In genomic region chr3:131361464-131362421, GRCh38 we compare ENCODE assay signal across 8 cellular contexts. TPM values are rescaled to one million over a fixed set of nuclear protein-coding genes. Genes with fewer than 3 reads are reported as not detected.
DNase-seq lines count a peak whose midpoint lies in the region; ATAC-seq and TF ChIP-seq lines count a peak whose summit lies in the region.

No MANE protein-coding gene starts in this region.

- intact Hi-C loops in naive thymus-derived CD4-positive, alpha-beta T cell (cut with micrococcal nuclease), result no loop called here

- no peak for TF ChIP-seq CTCF in WTC11 (IDR thresholded peaks at IDR 0.05)
- TF ChIP-seq CTCF in fibroblast of pulmonary artery (IDR thresholded peaks at IDR 0.05; ENCODE audit: low read length, missing control alignments), result no peak

- H3K36me3 Mint-ChIP-seq in WTC11, result peaks cover 16% of the 10 kb centered on the region; the same call in 1 of the 2 replicates
- H3K36me3 Mint-ChIP-seq in naive thymus-derived CD4-positive, alpha-beta T cell, result peaks cover 0 to 10% (median 0%) of the 10 kb centered on the region in 5 donors

- no peaks in the 10 kb centered on the region for H3K4me1 ChIP-seq in naive thymus-derived CD4-positive, alpha-beta T cell (ENCODE audit: control insufficient read depth in 2 of 2, insufficient read depth in 2 of 2, low read length in 2 of 2)

- H3K27ac ChIP-seq in naive thymus-derived CD4-positive, alpha-beta T cell (ENCODE audit: low read depth, low read length), result no peak overlapping the region

- H3K27ac Mint-ChIP-seq in WTC11, result peak overlapping the region; percentile 97
- peak overlapping the region in 1 of 9 donors; percentile 30 for H3K27ac Mint-ChIP-seq in naive thymus-derived CD4-positive, alpha-beta T cell

- H3K4me3 Mint-ChIP-seq in WTC11, result peak overlapping the region; percentile 86
- H3K4me3 Mint-ChIP-seq in naive thymus-derived CD4-positive, alpha-beta T cell, result peak overlapping the region; percentile 15 to 84 (median 66)

- ATAC-seq in HG03354 (IDR thresholded peaks at IDR 0.05; ENCODE audit: poor library complexity, severe bottlenecking, unreplicated experiment) (peak; percentile 88), WTC11 (peak; percentile 97), HG03342 (IDR thresholded peaks at IDR 0.05; ENCODE audit: unreplicated experiment) (no peak), GM19324 (IDR thresholded peaks at IDR 0.05; ENCODE audit: low FRiP score, unreplicated experiment) (no peak)
- peak; percentile 89 for ATAC-seq in naive thymus-derived CD4-positive, alpha-beta T cell

- DNase-seq in stimulated activated CD4-positive, alpha-beta T cell treated with anti-CD3 and anti-CD28 coated beads, Interleukin-15, amount 100 ng/mL, for 24 hours, result peak; percentile 36
- no peak for DNase-seq in stimulated activated CD4-positive, alpha-beta T cell treated with anti-CD3 and anti-CD28 coated beads, Interleukin-2, amount 100 ng/mL, for 48 hours
- DNase-seq in WTC11 (ENCODE audit: low spot score), result peak; percentile 96
- DNase-seq in fibroblast of pulmonary artery (ENCODE audit: low read depth), result peak; percentile 45
- peak in 2 of 9 donors; percentile 14 to 27 for DNase-seq in naive thymus-derived CD4-positive, alpha-beta T cell

- peak overlapping the region; percentile 47 for H3K4me3 ChIP-seq in fibroblast of pulmonary artery (replicated peaks; ENCODE audit: low read depth, low read length)
- H3K4me3 ChIP-seq in naive thymus-derived CD4-positive, alpha-beta T cell (ENCODE audit: low read length), result no peak overlapping the region

- POLR2A ChIA-PET in WTC11 (lab: Charles Lee), result interaction anchor here (0.6 to 2.8 kb wide), 4 partner anchors 14 to 63 kb away, joined by 3 to 31 read pairs (median 3); partner anchors contain the start of gene NUDT16
- POLR2A ChIA-PET in naive thymus-derived CD4-positive, alpha-beta T cell (lab: Charles Lee), result no interaction called here

- H3K27me3 Mint-ChIP-seq in WTC11 (ENCODE audit: low read depth), result no peaks in the 10 kb centered on the region
- H3K27me3 Mint-ChIP-seq in naive thymus-derived CD4-positive, alpha-beta T cell, result peaks cover 38 to 62% (median 44%) of the 10 kb centered on the region in 5 donors

- H3K9me3 Mint-ChIP-seq in WTC11, result peaks cover 6% of the 10 kb centered on the region
- H3K9me3 Mint-ChIP-seq in naive thymus-derived CD4-positive, alpha-beta T cell, result peaks cover 0 to 19% (median 3%) of the 10 kb centered on the region in 11 donors

- H3K27me3 ChIP-seq in naive thymus-derived CD4-positive, alpha-beta T cell (ENCODE audit: control insufficient read depth in 2 of 2, insufficient read depth in 2 of 2, low read length in 2 of 2), result peaks cover 0 to 4% of the 10 kb centered on the region in 2 donors

- H3K36me3 ChIP-seq in naive thymus-derived CD4-positive, alpha-beta T cell (ENCODE audit: control insufficient read depth in 2 of 3, insufficient read depth in 3 of 3, low read length in 3 of 3), result no peaks in the 10 kb centered on the region

- no peaks in the 10 kb centered on the region for H3K9me3 ChIP-seq in naive thymus-derived CD4-positive, alpha-beta T cell (ENCODE audit: control insufficient read depth in 2 of 3, low read length in 3 of 3)

- H3K4me1 Mint-ChIP-seq in WTC11, result peaks cover 27% of the 10 kb centered on the region
- peaks cover 5 to 16% (median 13%) of the 10 kb centered on the region in 7 donors for H3K4me1 Mint-ChIP-seq in naive thymus-derived CD4-positive, alpha-beta T cell

- CTCF ChIA-PET in WTC11 (lab: Charles Lee), result interaction anchor here (1.6 kb wide), 1 partner anchor 20 kb away, joined by 5 read pairs; the partner anchor contains the start of gene NUDT16
- CTCF ChIA-PET in naive thymus-derived CD4-positive, alpha-beta T cell (lab: Charles Lee), result no interaction called here

TF ChIP-seq in WTC11, 78 proteins besides CTCF, POLR2A, EP300 and RAD21 (continues in another document):
- TF ChIP-seq, protein P1, sequence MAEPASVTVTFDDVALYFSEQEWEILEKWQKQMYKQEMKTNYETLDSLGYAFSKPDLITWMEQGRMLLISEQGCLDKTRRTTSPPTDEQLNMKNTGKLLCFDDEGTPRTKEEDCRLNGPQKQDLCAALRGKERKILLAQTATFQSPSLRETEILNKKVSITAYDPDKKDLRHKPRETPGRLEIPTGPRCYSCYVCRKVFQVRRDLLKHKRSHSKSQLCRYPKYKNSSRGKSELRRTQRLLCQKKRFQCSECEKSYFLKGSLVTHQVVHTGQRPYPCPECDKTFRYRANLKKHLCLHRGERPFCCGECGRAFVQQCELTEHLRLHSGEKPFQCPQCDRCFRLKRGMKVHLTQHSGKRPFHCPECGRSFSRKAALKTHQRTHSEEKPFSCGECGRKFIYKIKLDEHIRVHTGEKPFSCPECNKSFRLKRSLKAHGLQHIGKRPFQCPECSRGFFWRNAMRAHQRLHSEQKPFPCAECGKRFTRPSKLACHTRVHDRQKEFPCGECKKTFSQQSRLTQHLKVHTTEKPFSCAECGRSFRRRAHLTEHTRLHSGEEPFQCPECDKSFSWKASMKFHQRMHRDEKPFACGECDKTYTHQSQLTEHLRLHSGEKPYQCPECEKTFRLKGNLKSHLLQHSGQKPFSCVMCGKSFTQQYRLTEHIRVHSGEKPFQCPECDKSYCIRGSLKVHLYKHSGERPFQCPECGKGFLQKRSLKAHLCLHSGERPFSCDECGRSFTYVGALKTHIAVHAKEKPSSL (CRISPR knock-in tag; conservative IDR thresholded peaks at IDR 0.05), result no peak
- TF ChIP-seq TEAD1 (CRISPR knock-in tag; IDR thresholded peaks at IDR 0.05), result peak; percentile 85; the same call in 1 of the 2 replicates
- TF ChIP-seq NFATC4 (CRISPR knock-in tag; IDR thresholded peaks at IDR 0.05), result no peak
- TF ChIP-seq EMX1 (CRISPR knock-in tag; IDR thresholded peaks at IDR 0.05), result no peak
- peak; percentile 74 for TF ChIP-seq RELA (CRISPR knock-in tag; IDR thresholded peaks at IDR 0.05; ENCODE audit: borderline replicate concordance)
- TF ChIP-seq, protein P2, sequence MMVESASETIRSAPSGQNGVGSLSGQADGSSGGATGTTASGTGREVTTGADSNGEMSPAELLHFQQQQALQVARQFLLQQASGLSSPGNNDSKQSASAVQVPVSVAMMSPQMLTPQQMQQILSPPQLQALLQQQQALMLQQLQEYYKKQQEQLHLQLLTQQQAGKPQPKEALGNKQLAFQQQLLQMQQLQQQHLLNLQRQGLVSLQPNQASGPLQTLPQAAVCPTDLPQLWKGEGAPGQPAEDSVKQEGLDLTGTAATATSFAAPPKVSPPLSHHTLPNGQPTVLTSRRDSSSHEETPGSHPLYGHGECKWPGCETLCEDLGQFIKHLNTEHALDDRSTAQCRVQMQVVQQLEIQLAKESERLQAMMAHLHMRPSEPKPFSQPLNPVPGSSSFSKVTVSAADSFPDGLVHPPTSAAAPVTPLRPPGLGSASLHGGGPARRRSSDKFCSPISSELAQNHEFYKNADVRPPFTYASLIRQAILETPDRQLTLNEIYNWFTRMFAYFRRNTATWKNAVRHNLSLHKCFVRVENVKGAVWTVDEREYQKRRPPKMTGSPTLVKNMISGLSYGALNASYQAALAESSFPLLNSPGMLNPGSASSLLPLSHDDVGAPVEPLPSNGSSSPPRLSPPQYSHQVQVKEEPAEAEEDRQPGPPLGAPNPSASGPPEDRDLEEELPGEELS (CRISPR knock-in tag; IDR thresholded peaks at IDR 0.05), result peak; percentile 83
- no peak for TF ChIP-seq FOXJ3 (CRISPR knock-in tag; IDR thresholded peaks at IDR 0.05; ENCODE audit: borderline replicate concordance)
- TF ChIP-seq IRF2 (CRISPR knock-in tag; IDR thresholded peaks at IDR 0.05; ENCODE audit: borderline replicate concordance, low read depth), result 0 out of 2 replicates have a peak, but pooled peaks have one; percentile 41
- TF ChIP-seq, protein P3, sequence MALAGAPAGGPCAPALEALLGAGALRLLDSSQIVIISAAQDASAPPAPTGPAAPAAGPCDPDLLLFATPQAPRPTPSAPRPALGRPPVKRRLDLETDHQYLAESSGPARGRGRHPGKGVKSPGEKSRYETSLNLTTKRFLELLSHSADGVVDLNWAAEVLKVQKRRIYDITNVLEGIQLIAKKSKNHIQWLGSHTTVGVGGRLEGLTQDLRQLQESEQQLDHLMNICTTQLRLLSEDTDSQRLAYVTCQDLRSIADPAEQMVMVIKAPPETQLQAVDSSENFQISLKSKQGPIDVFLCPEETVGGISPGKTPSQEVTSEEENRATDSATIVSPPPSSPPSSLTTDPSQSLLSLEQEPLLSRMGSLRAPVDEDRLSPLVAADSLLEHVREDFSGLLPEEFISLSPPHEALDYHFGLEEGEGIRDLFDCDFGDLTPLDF (CRISPR knock-in tag; IDR thresholded peaks at IDR 0.05), result peak; percentile 85
- peak; percentile 92 for TF ChIP-seq MAX (CRISPR knock-in tag; IDR thresholded peaks at IDR 0.05)
- peak; percentile 50; the same call in 1 of the 2 replicates for TF ChIP-seq NR2C2 (CRISPR knock-in tag; IDR thresholded peaks at IDR 0.05)
- TF ChIP-seq NFE2L1 (CRISPR knock-in tag; IDR thresholded peaks at IDR 0.05), result 0 out of 2 replicates have a peak, but pooled peaks have one; percentile 37
- TF ChIP-seq E2F5 (CRISPR knock-in tag; IDR thresholded peaks at IDR 0.05), result peak; percentile 91; the same call in 1 of the 2 replicates
- TF ChIP-seq GRHL2 (CRISPR knock-in tag; IDR thresholded peaks at IDR 0.05; ENCODE audit: insufficient replicate concordance, severe bottlenecking), result no peak
- TF ChIP-seq, protein P4, sequence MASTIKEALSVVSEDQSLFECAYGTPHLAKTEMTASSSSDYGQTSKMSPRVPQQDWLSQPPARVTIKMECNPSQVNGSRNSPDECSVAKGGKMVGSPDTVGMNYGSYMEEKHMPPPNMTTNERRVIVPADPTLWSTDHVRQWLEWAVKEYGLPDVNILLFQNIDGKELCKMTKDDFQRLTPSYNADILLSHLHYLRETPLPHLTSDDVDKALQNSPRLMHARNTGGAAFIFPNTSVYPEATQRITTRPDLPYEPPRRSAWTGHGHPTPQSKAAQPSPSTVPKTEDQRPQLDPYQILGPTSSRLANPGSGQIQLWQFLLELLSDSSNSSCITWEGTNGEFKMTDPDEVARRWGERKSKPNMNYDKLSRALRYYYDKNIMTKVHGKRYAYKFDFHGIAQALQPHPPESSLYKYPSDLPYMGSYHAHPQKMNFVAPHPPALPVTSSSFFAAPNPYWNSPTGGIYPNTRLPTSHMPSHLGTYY (CRISPR knock-in tag; IDR thresholded peaks at IDR 0.05), result no peak

RNA-seq across cellular contexts. Expression of gene NUDT16, which starts 19.8 kb away (rescaled TPM):
- 17.2 to 20.3 TPM (median 18.6 TPM) in 3 replicates for total RNA-seq in WTC11 (2021)
- 10 to 100 TPM in 3 of 5 experiments, 1 to 10 TPM in 2; 7.1 to 14.5 (median 12.9) TPM for total RNA-seq in naive thymus-derived CD4-positive, alpha-beta T cell
- 1 to 10 TPM; 3.2 to 4.1 TPM for polyA plus RNA-seq in naive thymus-derived CD4-positive, alpha-beta T cell

Comparison
In these comparisons a context has a peak if more than half of its experiments do, and no peak if none do; other contexts are left out.
1. DNase-seq: peak in stimulated activated CD4-positive, alpha-beta T cell treated with anti-CD3 and anti-CD28 coated beads, Interleukin-15, amount 100 ng/mL, for 24 hours (single experiment), WTC11 (single experiment) and fibroblast of pulmonary artery (single experiment); none in stimulated activated CD4-positive, alpha-beta T cell treated with anti-CD3 and anti-CD28 coated beads, Interleukin-2, amount 100 ng/mL, for 48 hours (0 of 2).
2. ATAC-seq: peak in HG03354 (single experiment), WTC11 (single experiment) and naive thymus-derived CD4-positive, alpha-beta T cell (single experiment); none in HG03342 (single experiment) and GM19324 (single experiment).